ENCODE assay signal across 8 cellular contexts in the genomic region with DNA sequence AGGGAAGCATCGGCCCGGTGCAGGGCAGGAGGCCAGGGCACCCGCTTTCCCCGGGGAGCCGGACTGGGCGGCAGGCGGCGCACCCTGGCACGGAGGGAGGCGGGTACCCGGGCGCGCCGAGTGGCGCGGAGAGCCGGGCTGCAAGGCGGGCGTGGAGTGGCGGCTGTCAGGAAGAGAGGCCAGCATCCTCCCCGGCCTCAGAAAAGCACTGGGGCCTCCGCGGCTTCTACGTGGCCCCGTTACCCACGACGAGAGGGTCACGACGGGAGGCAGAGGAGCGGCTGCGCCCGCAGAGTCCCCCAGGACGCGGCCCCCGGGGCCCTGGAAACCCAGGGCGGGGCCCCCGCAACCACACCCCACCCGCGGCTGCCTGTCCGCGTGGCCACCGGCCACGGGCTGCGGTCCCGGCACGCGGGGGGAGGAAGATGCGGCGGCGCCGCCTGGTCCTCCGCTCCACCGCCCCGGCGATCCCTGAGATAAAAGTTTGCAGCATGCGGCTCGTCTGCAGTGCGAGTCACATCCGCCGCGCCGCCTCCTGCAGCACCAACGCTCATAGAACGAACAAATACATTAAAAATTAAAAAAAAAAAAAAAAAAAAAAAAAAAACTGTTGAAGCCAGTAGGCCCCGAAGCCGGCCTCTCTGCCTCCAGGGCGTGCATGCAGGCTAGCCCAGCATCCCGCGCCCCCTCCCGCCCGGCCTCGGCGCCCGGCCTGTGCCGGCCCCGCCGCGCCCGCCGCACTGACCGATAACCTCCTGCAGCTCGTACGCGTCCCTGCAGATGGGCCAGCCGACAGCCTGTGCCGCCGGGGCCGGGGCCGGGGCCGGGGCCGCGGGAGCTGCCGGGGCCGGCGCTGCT. TPM values are rescaled to one million over a fixed set of nuclear protein-coding genes. Genes with fewer than 3 reads are reported as not detected.
A peak's percentile ranks its signal among the peaks of the same experiment; 100 is the strongest.
DNase-seq lines count a peak whose midpoint lies in the region; ATAC-seq, FAIRE-seq and TF ChIP-seq lines count a peak whose summit lies in the region.

No MANE protein-coding gene starts in this region.

- POLR2A ChIA-PET in Caco-2 (lab: Charles Lee) (no interaction called here), SK-N-SH (lab: Yijun Ruan, JAX) (no interaction called here)

- WGBS in SK-N-SH (ENCODE audit: low lambda C conversion rate) = under 1% methylated on average over 33 of the region's 95 CpGs
- 1% methylated on average over 61 to 95 of the region's 95 CpGs for WGBS in pancreas, 2 donors
- WGBS in thyroid gland, 2 donors = 1% methylated on average over 28 to 50 of the region's 95 CpGs

- DNase-seq in Caco-2 (peak; percentile 46 to 63), HK-2 (ENCODE audit: unreplicated experiment) (peak; percentile 65), SK-N-SH (peak; percentile 83), Right ventricle myocardium superior (peak; percentile 84), pancreas (peak; percentile 76 to 90 (median 83)), thyroid gland (peak; percentile 78 to 82)

- peaks cover 46% of the 10 kb centered on the region for H3K79me2 ChIP-seq in SK-N-SH (ENCODE audit: insufficient read depth)

- no TSS peak for BruUV-seq in Caco-2 (replicated peaks; lab: Mats Ljungman, UMichigan)

- H3K9me2 ChIP-seq in SK-N-SH = no peaks in the 10 kb centered on the region

- no peak overlapping the region for H3K27ac Mint-ChIP-seq in Caco-2 (ENCODE audit: unreplicated experiment)
- peak overlapping the region; percentile 93 for H3K27ac Mint-ChIP-seq in activated naive CD8-positive, alpha-beta T cell

- H3K9ac ChIP-seq in SK-N-SH = peak overlapping the region; percentile 79

- peaks cover 11% of the 10 kb centered on the region; the same call in 1 of the 2 replicates for H3K4me1 ChIP-seq in Caco-2
- peaks cover 13 to 19% of the 10 kb centered on the region in 2 experiments; a peak in 3 of 4 replicates for H3K4me1 ChIP-seq in SK-N-SH (ENCODE audit: control insufficient read depth in 1 of 2, insufficient read depth in 2 of 2, low read depth in 1 of 2, low read length in 1 of 2)
- H3K4me1 ChIP-seq in pancreas = peaks cover 10 to 28% (median 14%) of the 10 kb centered on the region in 3 donors
- peaks cover 4 to 13% of the 10 kb centered on the region in 2 donors for H3K4me1 ChIP-seq in thyroid gland

- TF ChIP-seq EP300 in SK-N-SH (IDR thresholded peaks at IDR 0.05; ENCODE audit: borderline replicate concordance in 1 of 2, low read depth in 1 of 2, low read length in 1 of 2) = no peak

- CTCF ChIA-PET in Caco-2 (lab: Charles Lee) (interaction anchor here (0.7 to 1.2 kb wide), 3 partner anchors 66 to 127 kb away, joined by 3 to 7 read pairs (median 5); no protein-coding TSS in a partner anchor), SK-N-SH (lab: Yijun Ruan, JAX) (interaction anchor here (0.6 to 1.1 kb wide), 9 partner anchors 66 to 472 kb away, joined by 3 to 4 read pairs (median 3); no protein-coding TSS in a partner anchor)

- H3K27me3 ChIP-seq in Caco-2 (replicated peaks; ENCODE audit: control insufficient read depth, insufficient read depth, low read length) = no peaks in the 10 kb centered on the region
- no peaks in the 10 kb centered on the region for H3K27me3 ChIP-seq in SK-N-SH (ENCODE audit: insufficient read depth)
- no peaks in the 10 kb centered on the region for H3K27me3 ChIP-seq in pancreas
- H3K27me3 ChIP-seq in thyroid gland = no peaks in the 10 kb centered on the region

- no peaks in the 10 kb centered on the region for H3K36me3 Mint-ChIP-seq in Caco-2 (ENCODE audit: insufficient read depth, unreplicated experiment)
- H3K36me3 Mint-ChIP-seq in activated naive CD8-positive, alpha-beta T cell = peaks cover 2% of the 10 kb centered on the region

- peak; percentile 33 for TF ChIP-seq RAD21 in SK-N-SH (IDR thresholded peaks at IDR 0.05; ENCODE audit: low read length)

- H3K4me2 ChIP-seq in SK-N-SH = peak overlapping the region; percentile 90

- H3K4me3 ChIP-seq in Caco-2 (ENCODE audit: low read depth, low read length) (peak overlapping the region; percentile 58), SK-N-SH (ENCODE audit: low read depth in 2 of 2, low read length in 1 of 2) (peak overlapping the region; percentile 79 to 82), pancreas (peak overlapping the region; percentile 69 to 93 (median 90)), thyroid gland (replicated peaks in 1 of 3) (peak overlapping the region; percentile 59 to 66 (median 64))

- peaks cover 13% of the 10 kb centered on the region for H3F3A ChIP-seq in SK-N-SH (replicated peaks; ENCODE audit: insufficient read depth)

- peak; percentile 52 for ATAC-seq in GM19467 (IDR thresholded peaks at IDR 0.05; ENCODE audit: unreplicated experiment)
- ATAC-seq in Right ventricle myocardium superior (ENCODE audit: poor library complexity) = peak; percentile 82
- ATAC-seq in pancreas = peak; percentile 75 to 88 (median 80)

- TF ChIP-seq CTCF in Caco-2 (IDR thresholded peaks at IDR 0.05; ENCODE audit: insufficient read depth in 1 of 2, low read depth in 1 of 2, low read length in 1 of 2, severe bottlenecking in 1 of 2, unreplicated experiment in 1 of 2) (no peak), SK-N-SH (IDR thresholded peaks at IDR 0.05) (peak; percentile 51), pancreas (IDR thresholded peaks at IDR 0.05) (peak in 1 of 4 donors; percentile 9), thyroid gland (IDR thresholded peaks at IDR 0.05) (peak in 3 of 6 experiments; percentile 1 to 45 (median 37))

- H3K4me3 Mint-ChIP-seq in Caco-2 (ENCODE audit: unreplicated experiment) = peak overlapping the region; percentile 71
- peak overlapping the region; percentile 91 for H3K4me3 Mint-ChIP-seq in activated naive CD8-positive, alpha-beta T cell

- H3K27me3 Mint-ChIP-seq in Caco-2 (ENCODE audit: insufficient read depth, unreplicated experiment) = peaks cover 9% of the 10 kb centered on the region
- no peaks in the 10 kb centered on the region for H3K27me3 Mint-ChIP-seq in activated naive CD8-positive, alpha-beta T cell

- H3K27ac ChIP-seq in SK-N-SH (ENCODE audit: low read depth in 2 of 2, low read length in 1 of 2) = peak overlapping the region; percentile 79 to 89
- peak overlapping the region; percentile 81 to 95 (median 91) for H3K27ac ChIP-seq in pancreas
- H3K27ac ChIP-seq in thyroid gland = peak overlapping the region; percentile 18 to 83 (median 72)

- intact Hi-C loops in Caco-2 (cut with micrococcal nuclease; ENCODE audit: unreplicated experiment) = loop anchor here (1.0 to 2.0 kb wide), 4 partner anchors 50 to 110 kb away; no protein-coding TSS in a partner anchor
- intact Hi-C loops in Right ventricle myocardium superior (cut with DNase I) = loop anchor here (10.0 kb wide), 1 partner anchor 112 kb away; no protein-coding TSS in a partner anchor
- intact Hi-C loops in pancreas (cut with DNase I) = loop anchor here in 1 of 3 donors (10.0 kb wide), 1 partner anchor 112 kb away; no protein-coding TSS in a partner anchor
- intact Hi-C loops in thyroid gland (cut with DNase I) = no loop called here

- H2AFZ ChIP-seq in SK-N-SH (ENCODE audit: low read depth) = peak overlapping the region; percentile 61; the same call in 1 of the 2 replicates

- TF ChIP-seq POLR2A in thyroid gland (IDR thresholded peaks at IDR 0.05) = no peak

- no peaks in the 10 kb centered on the region for H3K9me3 Mint-ChIP-seq in Caco-2 (ENCODE audit: unreplicated experiment)
- H3K9me3 Mint-ChIP-seq in activated naive CD8-positive, alpha-beta T cell (ENCODE audit: low read depth) = no peaks in the 10 kb centered on the region

- peaks cover 21% of the 10 kb centered on the region for H4K20me1 ChIP-seq in SK-N-SH (ENCODE audit: insufficient read depth)

- H3K36me3 ChIP-seq in Caco-2 (ENCODE audit: control insufficient read depth, insufficient read depth, low read length) (no peaks in the 10 kb centered on the region), SK-N-SH (replicated peaks in 1 of 2; ENCODE audit: control insufficient read depth in 1 of 2, insufficient read depth in 2 of 2, low read length in 1 of 2) (no peaks in the 10 kb centered on the region), pancreas (no peaks in the 10 kb centered on the region), thyroid gland (no peaks in the 10 kb centered on the region)

- H3K4me1 Mint-ChIP-seq in Caco-2 (ENCODE audit: low read depth, unreplicated experiment) = no peaks in the 10 kb centered on the region
- H3K4me1 Mint-ChIP-seq in activated naive CD8-positive, alpha-beta T cell (ENCODE audit: low read depth) = peaks cover 35% of the 10 kb centered on the region

- no peak for FAIRE-seq in pancreas (lab: Jason Lieb, UNC)

- H3K9me3 ChIP-seq in Caco-2 (no peaks in the 10 kb centered on the region), SK-N-SH (no peaks in the 10 kb centered on the region), pancreas (no peaks in the 10 kb centered on the region), thyroid gland (no peaks in the 10 kb centered on the region)

TF ChIP-seq in SK-N-SH, 30 proteins besides CTCF, POLR2A, EP300 and RAD21 (continues in another document):
- TF ChIP-seq SIN3A (IDR thresholded peaks at IDR 0.05; ENCODE audit: borderline replicate concordance, low read depth, low read length) (peak; percentile 56; the same call in 1 of the 2 replicates), FOXM1 (IDR thresholded peaks at IDR 0.05; ENCODE audit: low read depth) (no peak), GATA2 (CRISPR knock-in tag; IDR thresholded peaks at IDR 0.05) (peak; percentile 13; the same call in 1 of the 2 replicates), MXI1 (IDR thresholded peaks at IDR 0.05; ENCODE audit: low read depth, low read length) (peak; percentile 41; the same call in 1 of the 2 replicates), TAF1 (IDR thresholded peaks at IDR 0.05; ENCODE audit: borderline replicate concordance, low read depth, low read length) (peak; percentile 39; the same call in 1 of the 2 replicates), FOSL2 (IDR thresholded peaks at IDR 0.05; ENCODE audit: borderline replicate concordance, low read depth) (no peak), NRF1 (IDR thresholded peaks at IDR 0.05; ENCODE audit: low read depth, low read length) (no peak)

RNA-seq across cellular contexts. Expression of gene STK39, which starts 0.7 kb away (rescaled TPM):
- 2.9 and 5.1 TPM in 2 replicates for total RNA-seq in Caco-2 (2022)
- 9.6 and 12.3 TPM in 2 replicates for polyA plus RNA-seq in SK-N-SH (2012; rRNA removed)
- polyA plus RNA-seq in SK-N-SH (2012; cell fraction: cytosol; rRNA removed) = 15.1 and 20.5 TPM in 2 replicates
- 4.0 and 8.4 TPM in 2 replicates for polyA plus RNA-seq in SK-N-SH (2012; cell fraction: nucleus; rRNA removed)
- 16.9 TPM for total RNA-seq in Right ventricle myocardium superior
- 10 to 100 TPM; 14.3 to 23.1 (median 17.0) TPM for total RNA-seq in pancreas
- 10 to 100 TPM in 1 of 2 donors, 1 to 10 TPM in 1; 9.5 to 11.7 TPM for polyA plus RNA-seq in pancreas
- 1 to 10 TPM; 6.4 to 9.0 (median 6.7) TPM for total RNA-seq in thyroid gland

Comparison
In these comparisons a context has a peak if more than half of its experiments do, and no peak if none do; other contexts are left out.
1. Peak in every context shown above with its lines: DNase-seq, ATAC-seq, H3K4me3 ChIP-seq and H3K27ac ChIP-seq.